34 cellular contexts compared by ENCODE assay signal in genomic region chr6:151671195-151671594, GRCh38.
"Had no signal": no experiment of that assay in that cellular context is flagged by ENCODE, and none has a peak within 500 bp of the region (broad histone marks: within the 10 kb centered on the region; RNA-seq: fewer than 3 reads in every experiment).

No MANE protein-coding gene starts in this region.

- H3K9me3 ChIP-seq: MG63 had no signal

- H3K4me3 ChIP-seq: MG63 had no signal

- H3K36me3 ChIP-seq: MG63 had no signal

- H3K27me3 ChIP-seq: MG63 had no signal

- DNase-seq: Karpas-422, Kasumi-1, MG63, MM.1S, MV-4-11, NCI-H1048, NCI-H1092, NCI-H1092 treated with DMSO at 0.1 percent for 48 hours, NCI-H1105, NCI-H1105 treated with DMSO at 0.1 percent for 48 hours, NCI-H1417, NCI-H1417 treated with DMSO at 0.1 percent for 48 hours, NCI-H1436 treated with DMSO at 0.1 percent for 48 hours, NCI-H146, NCI-H1694, NCI-H1694 treated with DMSO at 0.1 percent for 48 hours, NCI-H187, NCI-H187 treated with DMSO at 0.1 percent for 48 hours, NCI-H1930, NCI-H2029, NCI-H2029 treated with DMSO at 0.1 percent for 48 hours, NCI-H2081, NCI-H2081 treated with DMSO at 0.1 percent for 48 hours, NCI-H2107, NCI-H2171, NCI-H2171 treated with DMSO at 0.1 percent for 48 hours, NCI-H2227 treated with DMSO at 0.1 percent for 48 hours, NCI-H226, NCI-H345, NCI-H446, NCI-H446 treated with DMSO at 0.1 percent for 48 hours, NCI-H510A, NCI-H510A treated with DMSO at 0.1 percent for 48 hours, NCI-H524 had no signal
